ENCODE assay signal across 1 cellular context in the genomic region with DNA sequence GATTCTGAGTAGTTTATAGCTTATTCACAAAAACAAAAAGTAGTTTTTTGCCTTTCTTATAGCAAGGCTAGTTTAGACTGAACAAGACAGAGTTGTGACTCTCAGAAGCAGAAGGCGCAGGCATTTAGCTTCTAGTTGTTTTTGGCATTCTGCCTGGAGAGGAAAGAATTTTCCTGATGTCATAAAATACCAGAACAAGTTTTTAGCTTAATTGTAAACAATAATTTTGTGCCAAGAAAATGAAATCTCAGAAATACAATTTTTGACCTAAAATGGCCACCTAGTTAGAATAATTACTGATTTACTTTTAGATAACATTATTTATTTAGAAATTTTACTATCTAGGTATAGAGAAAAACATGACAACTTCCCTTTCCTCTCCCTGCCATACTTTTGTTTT.
A peak's percentile ranks its signal among the peaks of the same experiment; 100 is the strongest.
TF ChIP-seq lines count a peak whose summit lies in the region.

No MANE protein-coding gene starts in this region.

TF ChIP-seq in HEK293, 187 proteins besides CTCF, POLR2A, EP300 and RAD21 (continued from another document):
- TF ChIP-seq MEIS1 (CRISPR knock-in tag; IDR thresholded peaks at IDR 0.05; ENCODE audit: borderline replicate concordance) (no peak), ZSCAN30 (tag by site-specific recombination; IDR thresholded peaks at IDR 0.05) (peak; percentile 31; the same call in 1 of the 2 replicates), OSR2 (tag by site-specific recombination; IDR thresholded peaks at IDR 0.05) (peak; percentile 93), ZNF138 (tag by site-specific recombination; IDR thresholded peaks at IDR 0.05; ENCODE audit: borderline replicate concordance) (no peak), ZNF16 (tag by site-specific recombination; IDR thresholded peaks at IDR 0.05; ENCODE audit: low read depth) (no peak), ZNF843 (tag by site-specific recombination; IDR thresholded peaks at IDR 0.05) (peak; percentile 42; the same call in 1 of the 2 replicates), ZNF514 (tag by site-specific recombination; IDR thresholded peaks at IDR 0.05) (no peak), ZNF660 (tag by site-specific recombination; IDR thresholded peaks at IDR 0.05) (peak; percentile 67), ZNF146 (tag by site-specific recombination; IDR thresholded peaks at IDR 0.05) (no peak), GLIS1 (tag by site-specific recombination; IDR thresholded peaks at IDR 0.05) (no peak), ZNF221 (tag by site-specific recombination; IDR thresholded peaks at IDR 0.05; ENCODE audit: borderline replicate concordance) (no peak), ZSCAN23 (tag by site-specific recombination; IDR thresholded peaks at IDR 0.05) (no peak), PRDM1 (tag by site-specific recombination; IDR thresholded peaks at IDR 0.05) (peak; percentile 79), EGR2 (tag by site-specific recombination; IDR thresholded peaks at IDR 0.05; ENCODE audit: low read depth) (no peak), ZNF677 (tag by site-specific recombination; IDR thresholded peaks at IDR 0.05) (no peak), MYNN (tag by site-specific recombination; IDR thresholded peaks at IDR 0.05; ENCODE audit: borderline replicate concordance) (no peak), ZNF548 (tag by site-specific recombination; IDR thresholded peaks at IDR 0.05) (no peak), GLI4 (tag by site-specific recombination; IDR thresholded peaks at IDR 0.05) (no peak), ZNF501 (tag by site-specific recombination; IDR thresholded peaks at IDR 0.05) (peak; percentile 29; the same call in 1 of the 2 replicates), KLF16 (tag by site-specific recombination; IDR thresholded peaks at IDR 0.05) (no peak), ZNF239 (tag by site-specific recombination; IDR thresholded peaks at IDR 0.05) (no peak), HOXC10 (CRISPR knock-in tag; IDR thresholded peaks at IDR 0.05) (no peak), ZIC2 (tag by site-specific recombination; IDR thresholded peaks at IDR 0.05) (no peak), IKZF3 (tag by site-specific recombination; IDR thresholded peaks at IDR 0.05) (peak; percentile 89), ZNF624 (tag by site-specific recombination; IDR thresholded peaks at IDR 0.05) (no peak), ZNF585B (tag by site-specific recombination; IDR thresholded peaks at IDR 0.05) (no peak), ZNF211 (tag by site-specific recombination; IDR thresholded peaks at IDR 0.05; ENCODE audit: low read depth) (no peak), ZNF707 (tag by site-specific recombination; IDR thresholded peaks at IDR 0.05) (no peak), SALL2 (tag by site-specific recombination; IDR thresholded peaks at IDR 0.05; ENCODE audit: borderline replicate concordance) (no peak), SP2 (tag by site-specific recombination; IDR thresholded peaks at IDR 0.05) (no peak), ZNF521 (tag by site-specific recombination; IDR thresholded peaks at IDR 0.05) (no peak), ZNF555 (tag by site-specific recombination; conservative IDR thresholded peaks at IDR 0.05) (no peak), ZNF629 (tag by site-specific recombination; IDR thresholded peaks at IDR 0.05) (peak; percentile 84), ZNF19 (tag by site-specific recombination; IDR thresholded peaks at IDR 0.05; ENCODE audit: low read depth) (no peak)
- TF ChIP-seq, protein P1, sequence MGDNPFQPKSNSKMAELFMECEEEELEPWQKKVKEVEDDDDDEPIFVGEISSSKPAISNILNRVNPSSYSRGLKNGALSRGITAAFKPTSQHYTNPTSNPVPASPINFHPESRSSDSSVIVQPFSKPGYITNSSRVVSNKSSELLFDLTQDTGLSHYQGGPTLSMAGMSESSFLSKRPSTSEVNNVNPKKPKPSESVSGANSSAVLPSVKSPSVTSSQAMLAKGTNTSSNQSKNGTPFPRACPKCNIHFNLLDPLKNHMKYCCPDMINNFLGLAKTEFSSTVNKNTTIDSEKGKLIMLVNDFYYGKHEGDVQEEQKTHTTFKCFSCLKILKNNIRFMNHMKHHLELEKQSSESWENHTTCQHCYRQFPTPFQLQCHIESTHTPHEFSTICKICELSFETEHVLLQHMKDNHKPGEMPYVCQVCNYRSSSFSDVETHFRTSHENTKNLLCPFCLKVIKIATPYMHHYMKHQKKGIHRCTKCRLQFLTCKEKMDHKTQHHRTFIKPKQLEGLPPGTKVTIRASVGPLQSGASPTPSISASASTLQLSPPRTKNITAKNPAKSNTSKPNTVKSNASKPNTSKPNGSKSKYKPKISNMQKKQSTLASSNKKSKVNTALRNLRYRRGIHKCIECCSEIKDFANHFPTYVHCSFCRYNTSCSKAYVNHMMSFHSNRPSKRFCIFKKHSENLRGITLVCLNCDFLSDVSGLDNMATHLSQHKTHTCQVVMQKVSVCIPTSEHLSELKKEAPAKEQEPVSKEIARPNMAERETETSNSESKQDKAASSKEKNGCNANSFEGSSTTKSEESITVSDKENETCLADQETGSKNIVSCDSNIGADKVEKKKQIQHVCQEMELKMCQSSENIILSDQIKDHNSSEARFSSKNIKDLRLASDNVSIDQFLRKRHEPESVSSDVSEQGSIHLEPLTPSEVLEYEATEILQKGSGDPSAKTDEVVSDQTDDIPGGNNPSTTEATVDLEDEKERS (tag by site-specific recombination; IDR thresholded peaks at IDR 0.05): no peak
- TF ChIP-seq, protein P2, sequence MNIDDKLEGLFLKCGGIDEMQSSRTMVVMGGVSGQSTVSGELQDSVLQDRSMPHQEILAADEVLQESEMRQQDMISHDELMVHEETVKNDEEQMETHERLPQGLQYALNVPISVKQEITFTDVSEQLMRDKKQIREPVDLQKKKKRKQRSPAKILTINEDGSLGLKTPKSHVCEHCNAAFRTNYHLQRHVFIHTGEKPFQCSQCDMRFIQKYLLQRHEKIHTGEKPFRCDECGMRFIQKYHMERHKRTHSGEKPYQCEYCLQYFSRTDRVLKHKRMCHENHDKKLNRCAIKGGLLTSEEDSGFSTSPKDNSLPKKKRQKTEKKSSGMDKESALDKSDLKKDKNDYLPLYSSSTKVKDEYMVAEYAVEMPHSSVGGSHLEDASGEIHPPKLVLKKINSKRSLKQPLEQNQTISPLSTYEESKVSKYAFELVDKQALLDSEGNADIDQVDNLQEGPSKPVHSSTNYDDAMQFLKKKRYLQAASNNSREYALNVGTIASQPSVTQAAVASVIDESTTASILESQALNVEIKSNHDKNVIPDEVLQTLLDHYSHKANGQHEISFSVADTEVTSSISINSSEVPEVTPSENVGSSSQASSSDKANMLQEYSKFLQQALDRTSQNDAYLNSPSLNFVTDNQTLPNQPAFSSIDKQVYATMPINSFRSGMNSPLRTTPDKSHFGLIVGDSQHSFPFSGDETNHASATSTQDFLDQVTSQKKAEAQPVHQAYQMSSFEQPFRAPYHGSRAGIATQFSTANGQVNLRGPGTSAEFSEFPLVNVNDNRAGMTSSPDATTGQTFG (tag by site-specific recombination; IDR thresholded peaks at IDR 0.05; ENCODE audit: borderline replicate concordance): no peak
- TF ChIP-seq, protein P3, sequence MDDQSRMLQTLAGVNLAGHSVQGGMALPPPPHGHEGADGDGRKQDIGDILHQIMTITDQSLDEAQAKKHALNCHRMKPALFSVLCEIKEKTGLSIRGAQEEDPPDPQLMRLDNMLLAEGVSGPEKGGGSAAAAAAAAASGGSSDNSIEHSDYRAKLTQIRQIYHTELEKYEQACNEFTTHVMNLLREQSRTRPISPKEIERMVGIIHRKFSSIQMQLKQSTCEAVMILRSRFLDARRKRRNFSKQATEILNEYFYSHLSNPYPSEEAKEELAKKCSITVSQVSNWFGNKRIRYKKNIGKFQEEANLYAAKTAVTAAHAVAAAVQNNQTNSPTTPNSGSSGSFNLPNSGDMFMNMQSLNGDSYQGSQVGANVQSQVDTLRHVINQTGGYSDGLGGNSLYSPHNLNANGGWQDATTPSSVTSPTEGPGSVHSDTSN (CRISPR knock-in tag; IDR thresholded peaks at IDR 0.05): no peak
- TF ChIP-seq, protein P4, sequence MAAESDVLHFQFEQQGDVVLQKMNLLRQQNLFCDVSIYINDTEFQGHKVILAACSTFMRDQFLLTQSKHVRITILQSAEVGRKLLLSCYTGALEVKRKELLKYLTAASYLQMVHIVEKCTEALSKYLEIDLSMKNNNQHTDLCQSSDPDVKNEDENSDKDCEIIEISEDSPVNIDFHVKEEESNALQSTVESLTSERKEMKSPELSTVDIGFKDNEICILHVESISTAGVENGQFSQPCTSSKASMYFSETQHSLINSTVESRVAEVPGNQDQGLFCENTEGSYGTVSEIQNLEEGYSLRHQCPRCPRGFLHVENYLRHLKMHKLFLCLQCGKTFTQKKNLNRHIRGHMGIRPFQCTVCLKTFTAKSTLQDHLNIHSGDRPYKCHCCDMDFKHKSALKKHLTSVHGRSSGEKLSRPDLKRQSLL (tag by site-specific recombination; IDR thresholded peaks at IDR 0.05): no peak
- TF ChIP-seq, protein P5, sequence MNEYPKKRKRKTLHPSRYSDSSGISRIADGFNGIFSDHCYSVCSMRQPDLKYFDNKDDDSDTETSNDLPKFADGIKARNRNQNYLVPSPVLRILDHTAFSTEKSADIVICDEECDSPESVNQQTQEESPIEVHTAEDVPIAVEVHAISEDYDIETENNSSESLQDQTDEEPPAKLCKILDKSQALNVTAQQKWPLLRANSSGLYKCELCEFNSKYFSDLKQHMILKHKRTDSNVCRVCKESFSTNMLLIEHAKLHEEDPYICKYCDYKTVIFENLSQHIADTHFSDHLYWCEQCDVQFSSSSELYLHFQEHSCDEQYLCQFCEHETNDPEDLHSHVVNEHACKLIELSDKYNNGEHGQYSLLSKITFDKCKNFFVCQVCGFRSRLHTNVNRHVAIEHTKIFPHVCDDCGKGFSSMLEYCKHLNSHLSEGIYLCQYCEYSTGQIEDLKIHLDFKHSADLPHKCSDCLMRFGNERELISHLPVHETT (tag by site-specific recombination; IDR thresholded peaks at IDR 0.05): no peak
- TF ChIP-seq, protein P6, sequence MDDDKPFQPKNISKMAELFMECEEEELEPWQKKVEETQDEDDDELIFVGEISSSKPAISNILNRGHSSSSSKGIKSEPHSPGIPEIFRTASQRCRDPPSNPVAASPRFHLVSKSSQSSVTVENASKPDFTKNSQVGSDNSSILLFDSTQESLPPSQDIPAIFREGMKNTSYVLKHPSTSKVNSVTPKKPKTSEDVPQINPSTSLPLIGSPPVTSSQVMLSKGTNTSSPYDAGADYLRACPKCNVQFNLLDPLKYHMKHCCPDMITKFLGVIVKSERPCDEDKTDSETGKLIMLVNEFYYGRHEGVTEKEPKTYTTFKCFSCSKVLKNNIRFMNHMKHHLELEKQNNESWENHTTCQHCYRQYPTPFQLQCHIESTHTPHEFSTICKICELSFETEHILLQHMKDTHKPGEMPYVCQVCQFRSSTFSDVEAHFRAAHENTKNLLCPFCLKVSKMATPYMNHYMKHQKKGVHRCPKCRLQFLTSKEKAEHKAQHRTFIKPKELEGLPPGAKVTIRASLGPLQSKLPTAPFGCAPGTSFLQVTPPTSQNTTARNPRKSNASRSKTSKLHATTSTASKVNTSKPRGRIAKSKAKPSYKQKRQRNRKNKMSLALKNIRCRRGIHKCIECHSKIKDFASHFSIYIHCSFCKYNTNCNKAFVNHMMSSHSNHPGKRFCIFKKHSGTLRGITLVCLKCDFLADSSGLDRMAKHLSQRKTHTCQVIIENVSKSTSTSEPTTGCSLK (tag by site-specific recombination; IDR thresholded peaks at IDR 0.05): no peak
